Comparison of ENCODE assay signal across 1 cellular context in genomic region chr1:59107916-59108315, GRCh38.
TF ChIP-seq lines count a peak whose summit lies in the region.

No MANE protein-coding gene starts in this region.

TF ChIP-seq in K562, 482 proteins besides CTCF, POLR2A, EP300 and RAD21 (continued from another document):
- no peak for TF ChIP-seq CHD7 (IDR thresholded peaks at IDR 0.05; ENCODE audit: low read depth, low read length)
